ENCODE assay signal across 2 cellular contexts in genomic region chr15:72229076-72229946, GRCh38.
A peak's percentile ranks its signal among the peaks of the same experiment; 100 is the strongest.
TF ChIP-seq lines count a peak whose summit lies in the region.

No MANE protein-coding gene starts in this region.

TF ChIP-seq in K562, 482 proteins besides CTCF, POLR2A, EP300 and RAD21:
- no peak for TF ChIP-seq ZNF224 (CRISPR knock-in tag; IDR thresholded peaks at IDR 0.05)
- TF ChIP-seq HDAC2 (IDR thresholded peaks at IDR 0.05) = no peak
- peak in 1 of 2 experiments; percentile 19 for TF ChIP-seq E2F6 (IDR thresholded peaks at IDR 0.05; ENCODE audit: borderline replicate concordance in 1 of 2, extremely low read depth in 1 of 2, insufficient read depth in 1 of 2, insufficient read length in 1 of 2, low read depth in 1 of 2, low read length in 1 of 2, poor library complexity in 1 of 2, severe bottlenecking in 1 of 2)
- TF ChIP-seq KDM5B (IDR thresholded peaks at IDR 0.05; ENCODE audit: insufficient replicate concordance, low read depth, low read length) = peak; percentile 19
- TF ChIP-seq BRD4 (IDR thresholded peaks at IDR 0.05) = 0 out of 2 replicates have a peak, but pooled peaks have one; percentile 1
- peak; percentile 14 to 58; a peak in 2 of 4 replicates for TF ChIP-seq MNT (conservative IDR thresholded peaks at IDR 0.05)
- no peak for TF ChIP-seq CXXC5 (CRISPR knock-in tag; IDR thresholded peaks at IDR 0.05)
- TF ChIP-seq, protein P1, sequence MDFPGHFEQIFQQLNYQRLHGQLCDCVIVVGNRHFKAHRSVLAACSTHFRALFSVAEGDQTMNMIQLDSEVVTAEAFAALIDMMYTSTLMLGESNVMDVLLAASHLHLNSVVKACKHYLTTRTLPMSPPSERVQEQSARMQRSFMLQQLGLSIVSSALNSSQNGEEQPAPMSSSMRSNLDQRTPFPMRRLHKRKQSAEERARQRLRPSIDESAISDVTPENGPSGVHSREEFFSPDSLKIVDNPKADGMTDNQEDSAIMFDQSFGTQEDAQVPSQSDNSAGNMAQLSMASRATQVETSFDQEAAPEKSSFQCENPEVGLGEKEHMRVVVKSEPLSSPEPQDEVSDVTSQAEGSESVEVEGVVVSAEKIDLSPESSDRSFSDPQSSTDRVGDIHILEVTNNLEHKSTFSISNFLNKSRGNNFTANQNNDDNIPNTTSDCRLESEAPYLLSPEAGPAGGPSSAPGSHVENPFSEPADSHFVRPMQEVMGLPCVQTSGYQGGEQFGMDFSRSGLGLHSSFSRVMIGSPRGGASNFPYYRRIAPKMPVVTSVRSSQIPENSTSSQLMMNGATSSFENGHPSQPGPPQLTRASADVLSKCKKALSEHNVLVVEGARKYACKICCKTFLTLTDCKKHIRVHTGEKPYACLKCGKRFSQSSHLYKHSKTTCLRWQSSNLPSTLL (IDR thresholded peaks at IDR 0.05) = no peak
- TF ChIP-seq ATF6 (CRISPR knock-in tag; IDR thresholded peaks at IDR 0.05) = no peak
- TF ChIP-seq PHF21A (IDR thresholded peaks at IDR 0.05; ENCODE audit: borderline replicate concordance, low read depth) = 0 out of 2 replicates have a peak, but pooled peaks have one; percentile 0

TF ChIP-seq in liver, 16 proteins besides CTCF, POLR2A, EP300 and RAD21:
- TF ChIP-seq EGR1 (IDR thresholded peaks at IDR 0.05; ENCODE audit: low read depth in 2 of 2) (no peak), TAF1 (conservative IDR thresholded peaks at IDR 0.05) (no peak), JUND (IDR thresholded peaks at IDR 0.05) (no peak), HNF4A (conservative IDR thresholded peaks at IDR 0.05) (no peak), HNF4G (IDR thresholded peaks at IDR 0.05) (no peak), FOXA1 (IDR thresholded peaks at IDR 0.05) (no peak), FOXA2 (IDR thresholded peaks at IDR 0.05) (no peak), RXRA (IDR thresholded peaks at IDR 0.05) (no peak), NR2F2 (IDR thresholded peaks at IDR 0.05) (no peak), YY1 (IDR thresholded peaks at IDR 0.05) (no peak), SP1 (IDR thresholded peaks at IDR 0.05) (no peak), ZBTB33 (IDR thresholded peaks at IDR 0.05) (no peak), GABPA (IDR thresholded peaks at IDR 0.05 in 1 of 2, conservative IDR thresholded peaks at IDR 0.05 in 1 of 2) (no peak)
- TF ChIP-seq, protein P2, sequence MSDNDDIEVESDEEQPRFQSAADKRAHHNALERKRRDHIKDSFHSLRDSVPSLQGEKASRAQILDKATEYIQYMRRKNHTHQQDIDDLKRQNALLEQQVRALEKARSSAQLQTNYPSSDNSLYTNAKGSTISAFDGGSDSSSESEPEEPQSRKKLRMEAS (IDR thresholded peaks at IDR 0.05) = no peak
- TF ChIP-seq, protein P3, sequence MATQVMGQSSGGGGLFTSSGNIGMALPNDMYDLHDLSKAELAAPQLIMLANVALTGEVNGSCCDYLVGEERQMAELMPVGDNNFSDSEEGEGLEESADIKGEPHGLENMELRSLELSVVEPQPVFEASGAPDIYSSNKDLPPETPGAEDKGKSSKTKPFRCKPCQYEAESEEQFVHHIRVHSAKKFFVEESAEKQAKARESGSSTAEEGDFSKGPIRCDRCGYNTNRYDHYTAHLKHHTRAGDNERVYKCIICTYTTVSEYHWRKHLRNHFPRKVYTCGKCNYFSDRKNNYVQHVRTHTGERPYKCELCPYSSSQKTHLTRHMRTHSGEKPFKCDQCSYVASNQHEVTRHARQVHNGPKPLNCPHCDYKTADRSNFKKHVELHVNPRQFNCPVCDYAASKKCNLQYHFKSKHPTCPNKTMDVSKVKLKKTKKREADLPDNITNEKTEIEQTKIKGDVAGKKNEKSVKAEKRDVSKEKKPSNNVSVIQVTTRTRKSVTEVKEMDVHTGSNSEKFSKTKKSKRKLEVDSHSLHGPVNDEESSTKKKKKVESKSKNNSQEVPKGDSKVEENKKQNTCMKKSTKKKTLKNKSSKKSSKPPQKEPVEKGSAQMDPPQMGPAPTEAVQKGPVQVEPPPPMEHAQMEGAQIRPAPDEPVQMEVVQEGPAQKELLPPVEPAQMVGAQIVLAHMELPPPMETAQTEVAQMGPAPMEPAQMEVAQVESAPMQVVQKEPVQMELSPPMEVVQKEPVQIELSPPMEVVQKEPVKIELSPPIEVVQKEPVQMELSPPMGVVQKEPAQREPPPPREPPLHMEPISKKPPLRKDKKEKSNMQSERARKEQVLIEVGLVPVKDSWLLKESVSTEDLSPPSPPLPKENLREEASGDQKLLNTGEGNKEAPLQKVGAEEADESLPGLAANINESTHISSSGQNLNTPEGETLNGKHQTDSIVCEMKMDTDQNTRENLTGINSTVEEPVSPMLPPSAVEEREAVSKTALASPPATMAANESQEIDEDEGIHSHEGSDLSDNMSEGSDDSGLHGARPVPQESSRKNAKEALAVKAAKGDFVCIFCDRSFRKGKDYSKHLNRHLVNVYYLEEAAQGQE (IDR thresholded peaks at IDR 0.05) = no peak
- TF ChIP-seq, protein P4, sequence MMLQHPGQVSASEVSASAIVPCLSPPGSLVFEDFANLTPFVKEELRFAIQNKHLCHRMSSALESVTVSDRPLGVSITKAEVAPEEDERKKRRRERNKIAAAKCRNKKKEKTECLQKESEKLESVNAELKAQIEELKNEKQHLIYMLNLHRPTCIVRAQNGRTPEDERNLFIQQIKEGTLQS (IDR thresholded peaks at IDR 0.05) = no peak
